1 cellular context compared by ENCODE assay signal in the genomic region with DNA sequence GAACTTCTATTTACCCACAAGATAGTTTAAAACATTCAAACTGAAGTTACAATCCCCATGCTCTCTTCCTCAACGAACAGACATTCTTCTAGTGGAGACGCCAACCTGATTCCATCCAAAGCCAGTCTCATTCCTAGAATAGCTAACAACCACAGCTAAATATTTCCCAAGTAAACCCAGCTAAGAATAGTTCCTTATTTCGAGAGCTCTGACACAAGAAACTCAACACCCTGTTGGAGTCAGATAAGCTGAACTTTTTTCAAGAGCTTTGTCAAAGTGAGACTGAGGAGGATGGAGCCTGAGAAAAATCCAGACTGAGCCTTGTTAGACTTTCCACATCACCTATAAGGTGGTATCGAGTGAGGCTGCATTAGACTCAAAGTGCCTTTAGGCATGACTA.
TF ChIP-seq lines count a peak whose summit lies in the region.

No MANE protein-coding gene starts in this region.

TF ChIP-seq in GM23338, 12 proteins besides CTCF, POLR2A, EP300 and RAD21 (continued from another document):
- TF ChIP-seq, protein P1, sequence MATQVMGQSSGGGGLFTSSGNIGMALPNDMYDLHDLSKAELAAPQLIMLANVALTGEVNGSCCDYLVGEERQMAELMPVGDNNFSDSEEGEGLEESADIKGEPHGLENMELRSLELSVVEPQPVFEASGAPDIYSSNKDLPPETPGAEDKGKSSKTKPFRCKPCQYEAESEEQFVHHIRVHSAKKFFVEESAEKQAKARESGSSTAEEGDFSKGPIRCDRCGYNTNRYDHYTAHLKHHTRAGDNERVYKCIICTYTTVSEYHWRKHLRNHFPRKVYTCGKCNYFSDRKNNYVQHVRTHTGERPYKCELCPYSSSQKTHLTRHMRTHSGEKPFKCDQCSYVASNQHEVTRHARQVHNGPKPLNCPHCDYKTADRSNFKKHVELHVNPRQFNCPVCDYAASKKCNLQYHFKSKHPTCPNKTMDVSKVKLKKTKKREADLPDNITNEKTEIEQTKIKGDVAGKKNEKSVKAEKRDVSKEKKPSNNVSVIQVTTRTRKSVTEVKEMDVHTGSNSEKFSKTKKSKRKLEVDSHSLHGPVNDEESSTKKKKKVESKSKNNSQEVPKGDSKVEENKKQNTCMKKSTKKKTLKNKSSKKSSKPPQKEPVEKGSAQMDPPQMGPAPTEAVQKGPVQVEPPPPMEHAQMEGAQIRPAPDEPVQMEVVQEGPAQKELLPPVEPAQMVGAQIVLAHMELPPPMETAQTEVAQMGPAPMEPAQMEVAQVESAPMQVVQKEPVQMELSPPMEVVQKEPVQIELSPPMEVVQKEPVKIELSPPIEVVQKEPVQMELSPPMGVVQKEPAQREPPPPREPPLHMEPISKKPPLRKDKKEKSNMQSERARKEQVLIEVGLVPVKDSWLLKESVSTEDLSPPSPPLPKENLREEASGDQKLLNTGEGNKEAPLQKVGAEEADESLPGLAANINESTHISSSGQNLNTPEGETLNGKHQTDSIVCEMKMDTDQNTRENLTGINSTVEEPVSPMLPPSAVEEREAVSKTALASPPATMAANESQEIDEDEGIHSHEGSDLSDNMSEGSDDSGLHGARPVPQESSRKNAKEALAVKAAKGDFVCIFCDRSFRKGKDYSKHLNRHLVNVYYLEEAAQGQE (IDR thresholded peaks at IDR 0.05; ENCODE audit: unreplicated experiment): no peak
- no peak for TF ChIP-seq ZNF114 (CRISPR knock-in tag; IDR thresholded peaks at IDR 0.05)
